In the genomic region with DNA sequence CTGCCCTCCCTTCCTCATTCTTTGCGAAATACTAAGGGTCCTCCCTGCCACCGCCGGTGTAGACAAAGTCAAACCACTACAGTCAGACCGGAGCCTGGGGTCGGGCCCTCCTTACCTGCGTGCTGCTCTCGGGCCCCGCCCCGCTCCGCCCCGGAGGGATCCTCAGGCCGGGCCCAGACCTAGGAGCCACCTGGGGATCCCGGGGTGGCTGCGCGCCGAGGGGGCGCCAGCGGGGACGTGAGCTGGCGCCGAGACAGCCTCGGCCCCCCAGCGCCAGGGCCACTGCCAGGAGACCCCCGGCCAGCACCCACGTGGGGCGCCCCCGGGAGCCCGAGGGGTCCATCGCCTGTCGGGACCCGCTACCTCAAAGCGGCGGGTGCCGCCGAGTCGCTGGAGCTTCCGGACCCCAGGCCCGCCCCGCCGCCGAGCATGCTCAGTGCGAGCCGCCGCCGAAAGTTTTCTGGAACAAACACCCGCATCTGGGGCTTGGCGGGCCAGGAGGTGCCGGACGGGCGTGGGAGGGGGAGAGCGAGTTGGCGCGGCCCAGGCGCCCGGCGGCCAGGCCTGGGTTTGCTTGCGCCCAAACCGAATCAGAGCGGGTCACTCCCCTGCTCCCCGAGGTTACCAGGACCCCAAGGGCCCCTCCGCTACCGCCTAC, we compare ENCODE assay signal across 8 cellular contexts. TPM values are rescaled to one million over a fixed set of nuclear protein-coding genes. Genes with fewer than 3 reads are reported as not detected.
DNase-seq lines count a peak whose midpoint lies in the region; ATAC-seq and TF ChIP-seq lines count a peak whose summit lies in the region.

A gene with protein sequence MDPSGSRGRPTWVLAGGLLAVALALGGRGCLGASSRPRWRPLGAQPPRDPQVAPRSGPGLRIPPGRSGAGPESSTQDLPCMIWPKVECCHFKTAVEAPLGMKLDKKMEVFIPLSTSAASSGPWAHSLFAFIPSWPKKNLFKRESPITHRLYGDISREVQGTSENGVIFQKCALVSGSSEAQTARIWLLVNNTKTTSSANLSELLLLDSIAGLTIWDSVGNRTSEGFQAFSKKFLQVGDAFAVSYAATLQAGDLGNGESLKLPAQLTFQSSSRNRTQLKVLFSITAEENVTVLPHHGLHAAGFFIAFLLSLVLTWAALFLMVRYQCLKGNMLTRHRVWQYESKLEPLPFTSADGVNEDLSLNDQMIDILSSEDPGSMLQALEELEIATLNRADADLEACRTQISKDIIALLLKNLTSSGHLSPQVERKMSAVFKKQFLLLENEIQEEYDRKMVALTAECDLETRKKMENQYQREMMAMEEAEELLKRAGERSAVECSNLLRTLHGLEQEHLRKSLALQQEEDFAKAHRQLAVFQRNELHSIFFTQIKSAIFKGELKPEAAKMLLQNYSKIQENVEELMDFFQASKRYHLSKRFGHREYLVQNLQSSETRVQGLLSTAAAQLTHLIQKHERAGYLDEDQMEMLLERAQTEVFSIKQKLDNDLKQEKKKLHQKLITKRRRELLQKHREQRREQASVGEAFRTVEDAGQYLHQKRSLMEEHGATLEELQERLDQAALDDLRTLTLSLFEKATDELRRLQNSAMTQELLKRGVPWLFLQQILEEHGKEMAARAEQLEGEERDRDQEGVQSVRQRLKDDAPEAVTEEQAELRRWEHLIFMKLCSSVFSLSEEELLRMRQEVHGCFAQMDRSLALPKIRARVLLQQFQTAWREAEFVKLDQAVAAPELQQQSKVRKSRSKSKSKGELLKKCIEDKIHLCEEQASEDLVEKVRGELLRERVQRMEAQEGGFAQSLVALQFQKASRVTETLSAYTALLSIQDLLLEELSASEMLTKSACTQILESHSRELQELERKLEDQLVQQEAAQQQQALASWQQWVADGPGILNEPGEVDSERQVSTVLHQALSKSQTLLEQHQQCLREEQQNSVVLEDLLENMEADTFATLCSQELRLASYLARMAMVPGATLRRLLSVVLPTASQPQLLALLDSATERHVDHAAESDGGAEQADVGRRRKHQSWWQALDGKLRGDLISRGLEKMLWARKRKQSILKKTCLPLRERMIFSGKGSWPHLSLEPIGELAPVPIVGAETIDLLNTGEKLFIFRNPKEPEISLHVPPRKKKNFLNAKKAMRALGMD (minus strand): TSS at position 389 of the 658 bp plus-strand sequence. CDS start 46 bp downstream, at position 343.

- POLR2A ChIA-PET in activated CD4-positive, alpha-beta T cell treated with anti-CD3 and anti-CD28 coated beads for 36 hours (lab: Charles Lee): interaction anchor here (0.6 kb wide), 1 partner anchor 484 kb away, joined by 4 read pairs; no protein-coding TSS in a partner anchor

- peak within 1 kb of the TSS; percentile 71 to 96 for H3K4me3 ChIP-seq in gastroesophageal sphincter

- TF ChIP-seq EP300 in gastroesophageal sphincter (IDR thresholded peaks at IDR 0.05): no peak

- no peaks in the 10 kb centered on the region for H3K36me3 Mint-ChIP-seq in activated CD4-positive, alpha-beta T cell treated with anti-CD3 and anti-CD28 coated beads for 36 hours (ENCODE audit: low read depth)
- no peaks in the 10 kb centered on the region for H3K36me3 Mint-ChIP-seq in activated T-cell treated with anti-CD3 and anti-CD28 coated beads, Interleukin-2, amount 50 U/mL, for 4 hours (ENCODE audit: insufficient read depth)
- peaks cover 7% of the 10 kb centered on the region for H3K36me3 Mint-ChIP-seq in natural killer cell treated with Interleukin-12 subunit alpha and Interleukin-12 subunit beta and Interleukin-15 and Interleukin-18, amount 100 ng/mL, for 72 hours

- peak; percentile 50 for DNase-seq in activated CD4-positive, alpha-beta T cell treated with anti-CD3 and anti-CD28 coated beads for 36 hours
- DNase-seq in activated CD4-positive, alpha-beta T cell treated with anti-CD3 and anti-CD28 coated beads for 1 hour: no peak
- DNase-seq in activated T-cell treated with anti-CD3 and anti-CD28 coated beads, Interleukin-2, amount 50 U/mL, for 4 hours: no peak
- no peak for DNase-seq in natural killer cell treated with Interleukin-12 subunit alpha and Interleukin-12 subunit beta and Interleukin-15 and Interleukin-18, amount 100 ng/mL, for 72 hours (ENCODE audit: low spot score)
- no peak for DNase-seq in NCI-H2227 treated with DMSO at 0.1 percent for 48 hours (lab: John Stamatoyannopoulos, UW)
- no peak for DNase-seq in NCI-H1694 treated with DMSO at 0.1 percent for 48 hours (lab: John Stamatoyannopoulos, UW)

- peak; percentile 54 to 59 for TF ChIP-seq POLR2A in gastroesophageal sphincter (IDR thresholded peaks at IDR 0.05)

- peaks cover 23% of the 10 kb centered on the region for H3K4me1 Mint-ChIP-seq in activated CD4-positive, alpha-beta T cell treated with anti-CD3 and anti-CD28 coated beads for 36 hours
- H3K4me1 Mint-ChIP-seq in activated T-cell treated with anti-CD3 and anti-CD28 coated beads, Interleukin-2, amount 50 U/mL, for 4 hours (ENCODE audit: low read depth): peaks cover 7% of the 10 kb centered on the region
- peaks cover 4 to 33% of the 10 kb centered on the region in 2 donors for H3K4me1 Mint-ChIP-seq in natural killer cell treated with Interleukin-12 subunit alpha and Interleukin-12 subunit beta and Interleukin-15 and Interleukin-18, amount 100 ng/mL, for 72 hours (ENCODE audit: low read depth in 2 of 2)

- H3K27ac Mint-ChIP-seq in activated CD4-positive, alpha-beta T cell treated with anti-CD3 and anti-CD28 coated beads for 36 hours: no peak within 1 kb of the TSS
- no peak within 1 kb of the TSS for H3K27ac Mint-ChIP-seq in natural killer cell treated with Interleukin-12 subunit alpha and Interleukin-12 subunit beta and Interleukin-15 and Interleukin-18, amount 100 ng/mL, for 72 hours

- no peak for ATAC-seq in activated CD4-positive, alpha-beta T cell treated with anti-CD3 and anti-CD28 coated beads for 36 hours
- ATAC-seq in activated T-cell treated with anti-CD3 and anti-CD28 coated beads, Interleukin-2, amount 50 U/mL, for 4 hours: peak; percentile 16 to 19
- ATAC-seq in gastroesophageal sphincter (peak; percentile 73), HG03457 (IDR thresholded peaks at IDR 0.05; ENCODE audit: unreplicated experiment) (no peak)
- peak in 1 of 2 donors; percentile 51 for ATAC-seq in natural killer cell treated with Interleukin-12 subunit alpha and Interleukin-12 subunit beta and Interleukin-15 and Interleukin-18, amount 100 ng/mL, for 72 hours

- H3K27me3 ChIP-seq in gastroesophageal sphincter: no peaks in the 10 kb centered on the region

- intact Hi-C loops in activated CD4-positive, alpha-beta T cell treated with anti-CD3 and anti-CD28 coated beads for 36 hours (cut with DNase I, micrococcal nuclease): no loop called here

- no peaks in the 10 kb centered on the region for H3K9me3 ChIP-seq in gastroesophageal sphincter

- H3K4me3 Mint-ChIP-seq in activated CD4-positive, alpha-beta T cell treated with anti-CD3 and anti-CD28 coated beads for 36 hours: peak within 1 kb of the TSS; percentile 43
- peak within 1 kb of the TSS; percentile 29 for H3K4me3 Mint-ChIP-seq in activated T-cell treated with anti-CD3 and anti-CD28 coated beads, Interleukin-2, amount 50 U/mL, for 4 hours
- peak within 1 kb of the TSS; percentile 73 for H3K4me3 Mint-ChIP-seq in natural killer cell treated with Interleukin-12 subunit alpha and Interleukin-12 subunit beta and Interleukin-15 and Interleukin-18, amount 100 ng/mL, for 72 hours

- H3K9me3 Mint-ChIP-seq in activated CD4-positive, alpha-beta T cell treated with anti-CD3 and anti-CD28 coated beads for 36 hours (ENCODE audit: low read depth): peaks cover 8% of the 10 kb centered on the region
- peaks cover 5% of the 10 kb centered on the region for H3K9me3 Mint-ChIP-seq in activated T-cell treated with anti-CD3 and anti-CD28 coated beads, Interleukin-2, amount 50 U/mL, for 4 hours
- H3K9me3 Mint-ChIP-seq in natural killer cell treated with Interleukin-12 subunit alpha and Interleukin-12 subunit beta and Interleukin-15 and Interleukin-18, amount 100 ng/mL, for 72 hours: no peaks in the 10 kb centered on the region

- TF ChIP-seq CTCF in gastroesophageal sphincter (IDR thresholded peaks at IDR 0.05): peak in 1 of 4 experiments; percentile 5

- peaks cover 0 to 13% of the 10 kb centered on the region in 2 donors for H3K36me3 ChIP-seq in gastroesophageal sphincter

- H3K27me3 Mint-ChIP-seq in activated CD4-positive, alpha-beta T cell treated with anti-CD3 and anti-CD28 coated beads for 36 hours: peaks cover 41% of the 10 kb centered on the region
- peaks cover 45% of the 10 kb centered on the region for H3K27me3 Mint-ChIP-seq in activated T-cell treated with anti-CD3 and anti-CD28 coated beads, Interleukin-2, amount 50 U/mL, for 4 hours (ENCODE audit: low read depth)
- H3K27me3 Mint-ChIP-seq in natural killer cell treated with Interleukin-12 subunit alpha and Interleukin-12 subunit beta and Interleukin-15 and Interleukin-18, amount 100 ng/mL, for 72 hours: peaks cover 36 to 41% of the 10 kb centered on the region in 2 donors

- CTCF ChIA-PET in activated CD4-positive, alpha-beta T cell treated with anti-CD3 and anti-CD28 coated beads for 36 hours (lab: Charles Lee): no interaction called here

- peak within 1 kb of the TSS; percentile 83 to 92 (median 89) for H3K27ac ChIP-seq in gastroesophageal sphincter

- peaks cover 0 to 61% (median 21%) of the 10 kb centered on the region in 3 donors for H3K4me1 ChIP-seq in gastroesophageal sphincter

- no CpG with 5 or more reads among the region's 62 CpGs for WGBS in gastroesophageal sphincter (ENCODE audit: low coverage in 1 of 2), 2 donors

RNA-seq across cellular contexts. Expression of the gene that starts here (rescaled TPM):
- under 1 TPM; 0.48 to 0.65 TPM for total RNA-seq in activated CD4-positive, alpha-beta T cell treated with anti-CD3 and anti-CD28 coated beads for 36 hours
- total RNA-seq in activated T-cell treated with anti-CD3 and anti-CD28 coated beads, Interleukin-2, amount 50 U/mL, for 4 hours: under 1 TPM; 0.63 to 0.78 (median 0.76) TPM
- total RNA-seq in gastroesophageal sphincter: 10 to 100 TPM in 2 of 4 donors, 1 to 10 TPM in 2; 9.3 to 16.3 (median 12.4) TPM
- 1 to 10 TPM in 1 of 2 donors, under 1 TPM in 1; 0.12 to 4.4 TPM for total RNA-seq in natural killer cell treated with Interleukin-12 subunit alpha and Interleukin-12 subunit beta and Interleukin-15 and Interleukin-18, amount 100 ng/mL, for 72 hours

Comparison
In these comparisons a context has a peak if more than half of its experiments do, and no peak if none do; other contexts are left out.
1. Peak in DNase-seq in activated CD4-positive, alpha-beta T cell treated with anti-CD3 and anti-CD28 coated beads for 36 hours; RNA of the gene not detected or under 1 TPM.
2. Peak in ATAC-seq in activated T-cell treated with anti-CD3 and anti-CD28 coated beads, Interleukin-2, amount 50 U/mL, for 4 hours; RNA of the gene not detected or under 1 TPM.